22 cellular contexts compared by ENCODE assay signal in the genomic region with DNA sequence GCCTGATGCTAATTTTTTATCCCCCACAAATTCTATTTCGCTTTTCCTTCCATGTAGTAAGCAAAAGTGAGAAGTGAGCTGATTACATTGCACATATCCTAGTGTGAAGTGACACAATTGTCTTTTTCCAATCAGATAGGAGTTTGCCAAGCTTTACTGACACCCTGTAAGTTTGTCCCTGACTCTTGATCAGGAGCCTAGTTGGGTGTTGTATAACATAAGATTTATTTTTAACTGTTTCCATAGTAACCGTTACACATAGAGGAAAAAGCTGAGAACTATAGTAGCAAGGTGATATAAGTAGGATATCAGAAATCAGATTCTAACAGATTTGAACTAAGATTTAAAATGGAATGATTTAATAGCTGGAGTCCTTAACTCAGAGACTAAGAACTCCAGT.
"Had no signal": no experiment of that assay in that cellular context is flagged by ENCODE, and none has a peak within 500 bp of the region (broad histone marks: within the 10 kb centered on the region; RNA-seq: fewer than 3 reads in every experiment).

No MANE protein-coding gene starts in this region.

- ATAC-seq: SK-N-SH treated with all-trans-retinoic acid at 6 μM for 48 hours had no signal

- DNase-seq: Karpas-422, KG1, MG63, NCI-H1092, NCI-H1105 treated with DMSO at 0.1 percent for 48 hours, NCI-H1417 treated with DMSO at 0.1 percent for 48 hours, NCI-H146, NCI-H1694 treated with DMSO at 0.1 percent for 48 hours, NCI-H2029, NCI-H2081 treated with DMSO at 0.1 percent for 48 hours, NCI-H2171, NCI-H226, NCI-H446, NCI-H510A, NCI-H524 treated with DMSO at 0.1 percent for 48 hours, NCI-H69, NCI-H774, RPMI8226, SHP77 treated with DMSO at 0.1 percent for 48 hours, SJCRH30 had no signal

- H3K4me3 ChIP-seq: MG63, SJCRH30 had no signal

- H3K9me3 ChIP-seq: MG63, SJCRH30 had no signal

- H3K27ac ChIP-seq: SJCRH30 had no signal

- H3K4me1 ChIP-seq: SJCRH30 had no signal

- H3K27me3 ChIP-seq: MG63, SJCRH30 had no signal

- FAIRE-seq: RCC 7860 had no signal
